In the genomic region with DNA sequence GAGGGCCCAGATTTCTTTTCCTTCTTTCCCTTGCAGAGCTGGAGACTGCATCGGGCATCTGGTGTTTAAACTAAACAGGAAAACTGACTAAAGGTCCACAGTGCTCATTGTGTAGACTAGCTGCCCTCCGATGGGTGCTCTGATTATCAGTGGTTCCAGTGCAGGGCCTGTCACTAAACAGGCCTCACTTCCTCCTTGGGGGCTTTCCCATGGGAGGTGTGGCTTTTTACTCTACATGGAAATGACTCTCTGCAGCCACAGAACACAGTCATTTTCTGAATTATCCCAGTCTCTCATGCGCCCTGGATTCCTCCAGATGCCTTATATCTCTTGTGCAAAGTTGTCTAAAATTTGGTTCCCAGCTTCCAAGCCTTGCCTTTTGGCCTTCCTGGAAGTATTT, we compare ENCODE assay signal across 8 cellular contexts.
A peak's percentile ranks its signal among the peaks of the same experiment; 100 is the strongest.
DNase-seq lines count a peak whose midpoint lies in the region; ATAC-seq and FAIRE-seq lines count a peak whose summit lies in the region.

No MANE protein-coding gene starts in this region.

- no peak overlapping the region for H3K4me3 Mint-ChIP-seq in natural killer cell treated with Interleukin-12 subunit alpha and Interleukin-12 subunit beta and Interleukin-15 and Interleukin-18, amount 100 ng/mL, for 72 hours

- no peaks in the 10 kb centered on the region for H3K9me3 Mint-ChIP-seq in natural killer cell treated with Interleukin-12 subunit alpha and Interleukin-12 subunit beta and Interleukin-15 and Interleukin-18, amount 100 ng/mL, for 72 hours

- peak; percentile 99 for ATAC-seq in GM18909 (IDR thresholded peaks at IDR 0.05; ENCODE audit: poor library complexity, unreplicated experiment)
- ATAC-seq in HG02642 (IDR thresholded peaks at IDR 0.05; ENCODE audit: poor library complexity, unreplicated experiment), result peak; percentile 96
- ATAC-seq in natural killer cell treated with Interleukin-12 subunit alpha and Interleukin-12 subunit beta and Interleukin-15 and Interleukin-18, amount 100 ng/mL, for 72 hours, result peak; percentile 59 to 69

- no peak overlapping the region for H3K27ac ChIP-seq in substantia nigra (ENCODE audit: low read depth, low read length, poor library complexity, severe bottlenecking)

- FAIRE-seq in RCC 7860 (lab: Jason Lieb, UNC), result no peak

- H3K36me3 Mint-ChIP-seq in natural killer cell treated with Interleukin-12 subunit alpha and Interleukin-12 subunit beta and Interleukin-15 and Interleukin-18, amount 100 ng/mL, for 72 hours, result no peaks in the 10 kb centered on the region

- peak; percentile 39 for DNase-seq in RCC 7860 (ENCODE audit: low spot score)
- no peak for DNase-seq in natural killer cell treated with Interleukin-12 subunit alpha and Interleukin-12 subunit beta and Interleukin-15 and Interleukin-18, amount 100 ng/mL, for 72 hours (ENCODE audit: low spot score)
- no peak for DNase-seq in NCI-H2171 treated with DMSO at 0.1 percent for 48 hours (lab: John Stamatoyannopoulos, UW)
- DNase-seq in hippocampal formation (lab: John Stamatoyannopoulos, UW), result no peak
- no peak for DNase-seq in substantia nigra (lab: John Stamatoyannopoulos, UW)
- DNase-seq in AG20443 (ENCODE audit: low spot score), result no peak

- H3K4me1 Mint-ChIP-seq in natural killer cell treated with Interleukin-12 subunit alpha and Interleukin-12 subunit beta and Interleukin-15 and Interleukin-18, amount 100 ng/mL, for 72 hours (ENCODE audit: low read depth in 2 of 2), result peaks cover 0 to 6% of the 10 kb centered on the region in 2 donors

- no peaks in the 10 kb centered on the region for H3K27me3 Mint-ChIP-seq in natural killer cell treated with Interleukin-12 subunit alpha and Interleukin-12 subunit beta and Interleukin-15 and Interleukin-18, amount 100 ng/mL, for 72 hours

- H3K27ac Mint-ChIP-seq in natural killer cell treated with Interleukin-12 subunit alpha and Interleukin-12 subunit beta and Interleukin-15 and Interleukin-18, amount 100 ng/mL, for 72 hours, result no peak overlapping the region
